Comparison of ENCODE assay signal across 8 cellular contexts in the genomic region with DNA sequence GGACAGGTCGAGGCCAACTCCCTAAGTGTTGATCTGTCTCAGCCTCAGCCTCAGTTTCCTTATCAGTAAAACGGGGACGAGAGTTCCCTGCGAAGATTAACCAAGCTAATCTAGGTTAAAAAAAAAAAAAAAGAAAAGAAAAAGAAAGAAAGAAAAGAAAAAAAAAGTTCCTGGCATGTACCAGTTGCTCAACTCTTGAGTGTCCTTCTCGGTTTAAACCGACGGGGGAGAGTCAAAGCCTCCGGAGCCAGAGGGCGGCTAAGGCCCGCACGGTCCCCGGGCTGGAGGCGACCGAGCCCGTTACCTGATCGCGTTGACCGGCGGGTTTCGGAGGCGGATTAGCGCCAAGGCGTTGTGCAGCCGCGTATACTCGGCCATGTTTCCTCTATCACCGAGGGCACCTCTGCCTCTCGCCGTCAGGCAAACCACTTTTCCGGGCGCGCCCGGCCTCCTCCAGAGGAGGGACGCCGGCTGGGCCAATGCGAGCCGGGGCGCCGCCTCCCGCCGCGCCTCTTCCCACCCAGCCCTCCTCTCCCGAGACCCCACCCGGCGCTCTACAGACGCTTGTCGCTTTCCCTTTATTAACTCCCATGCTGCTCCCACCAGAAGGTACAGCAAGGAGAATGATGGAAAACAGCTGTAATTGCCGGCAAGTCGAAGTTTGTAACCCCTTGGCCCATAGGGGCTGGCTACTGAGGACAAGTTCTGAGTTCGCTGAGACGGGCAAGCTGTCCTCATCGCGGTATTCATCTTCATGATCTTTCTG. TPM values are rescaled to one million over a fixed set of nuclear protein-coding genes. Genes with fewer than 3 reads are reported as not detected.
DNase-seq lines count a peak whose midpoint lies in the region; ATAC-seq, FAIRE-seq and TF ChIP-seq lines count a peak whose summit lies in the region.

A gene (minus strand): TSS at position 405 of the 766 bp plus-strand sequence. CDS start 27 bp downstream, at position 378.

- TF ChIP-seq POLR2A in GM12891 (IDR thresholded peaks at IDR 0.05; ENCODE audit: low read depth, low read length): peak; percentile 65

- no peaks in the 10 kb centered on the region for H3K9me3 ChIP-seq in mucosa of descending colon

- H3K4me3 ChIP-seq in epithelial cell of proximal tubule (ENCODE audit: low read depth, low read length) (peak within 1 kb of the TSS; percentile 87), mucosa of descending colon (peak within 1 kb of the TSS; percentile 69)

- DNase-seq in GM12891 (ENCODE audit: insufficient read length, low spot score) (peak; percentile 68), NCI-H774 (lab: John Stamatoyannopoulos, UW) (peak; percentile 92), activated T-cell treated with anti-CD3 and anti-CD28 coated beads for 1 hour (ENCODE audit: low read depth) (peak; percentile 33), epithelial cell of proximal tubule (ENCODE audit: low read depth) (no peak), mucosa of descending colon (peak; percentile 88 to 91 (median 88))
- peak; percentile 54 for DNase-seq in stimulated activated CD8-positive, alpha-beta memory T cell treated with anti-CD3 and anti-CD28 coated beads, Interleukin-4, amount 100 ng/mL, for 24 hours (ENCODE audit: low read depth)

- TF ChIP-seq CTCF in epithelial cell of proximal tubule (conservative IDR thresholded peaks at IDR 0.05; ENCODE audit: low read depth, low read length) (no peak), mucosa of descending colon (IDR thresholded peaks at IDR 0.05) (no peak)

- no peaks in the 10 kb centered on the region for H3K4me1 ChIP-seq in mucosa of descending colon (ENCODE audit: low read depth)

- peak; percentile 94 for FAIRE-seq in GM12891 (lab: Jason Lieb, UNC)

- H3K36me3 ChIP-seq in mucosa of descending colon (ENCODE audit: low read depth): no peaks in the 10 kb centered on the region

- intact Hi-C loops in mucosa of descending colon (cut with DNase I, micrococcal nuclease): no loop called here

- ATAC-seq in HG03045 (IDR thresholded peaks at IDR 0.05; ENCODE audit: unreplicated experiment) (peak; percentile 84), mucosa of descending colon (peak; percentile 100), GM21515 (IDR thresholded peaks at IDR 0.05; ENCODE audit: unreplicated experiment) (no peak)

TF ChIP-seq in GM12891, 5 proteins besides CTCF, POLR2A, EP300 and RAD21:
- TF ChIP-seq PAX5 (IDR thresholded peaks at IDR 0.05; ENCODE audit: insufficient read depth, low read length, severe bottlenecking) (no peak), POU2F2 (IDR thresholded peaks at IDR 0.05; ENCODE audit: low read depth, low read length) (no peak), SPI1 (IDR thresholded peaks at IDR 0.05; ENCODE audit: low read depth, low read length) (no peak), POLR2AphosphoS5 (IDR thresholded peaks at IDR 0.05; ENCODE audit: low read depth, low read length) (peak; percentile 66; the same call in 1 of the 2 replicates), TAF1 (IDR thresholded peaks at IDR 0.05; ENCODE audit: low read depth, low read length) (0 out of 2 replicates have a peak, but pooled peaks have one; percentile 50)

RNA-seq across cellular contexts. Expression of the gene that starts here (rescaled TPM):
- polyA plus RNA-seq in GM12891 (2012; ENCODE audit: low read depth, missing spikeins): 2.6 TPM
- total RNA-seq in epithelial cell of proximal tubule: 5.5 and 9.3 TPM in 2 replicates
- 10 to 100 TPM; 18.3 to 33.2 (median 29.0) TPM for total RNA-seq in mucosa of descending colon
